8 cellular contexts compared by ENCODE assay signal in the genomic region with DNA sequence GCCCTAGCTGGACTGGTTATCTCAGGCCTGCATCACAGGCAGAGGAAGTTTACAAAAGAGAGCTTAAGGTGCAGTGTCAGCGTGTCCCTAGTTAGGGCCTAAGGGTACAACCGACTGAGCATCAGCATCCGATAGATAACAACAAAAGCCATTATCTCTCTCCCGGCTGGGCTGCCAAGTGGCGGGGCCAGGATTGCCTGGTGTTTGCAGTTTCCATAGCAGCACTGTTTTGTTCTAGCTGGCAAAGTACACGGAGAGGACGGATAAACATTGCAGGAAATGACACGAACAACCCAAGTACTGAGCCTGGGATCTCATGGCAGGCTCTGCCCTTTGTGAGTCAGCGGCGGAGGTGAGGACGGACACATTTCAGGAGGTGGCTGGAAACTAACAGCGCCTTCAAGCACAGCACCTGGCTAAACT.
DNase-seq lines count a peak whose midpoint lies in the region; ATAC-seq and TF ChIP-seq lines count a peak whose summit lies in the region.

No MANE protein-coding gene starts in this region.

- no peaks in the 10 kb centered on the region for H3K9me3 Mint-ChIP-seq in nephron

- H2AFZ ChIP-seq in fibroblast of lung (ENCODE audit: low read length), result peak overlapping the region; percentile 46

- H3K4me3 ChIP-seq in HUES48 (ENCODE audit: low read depth, low read length) (no peak overlapping the region), RWPE2 (ENCODE audit: severe bottlenecking) (no peak overlapping the region), fibroblast of lung (replicated peaks in 1 of 4; ENCODE audit: control extremely low read depth in 1 of 4, insufficient read depth in 1 of 4, low read depth in 3 of 4, low read length in 4 of 4) (no peak overlapping the region)

- peaks cover 4% of the 10 kb centered on the region for H3K27me3 Mint-ChIP-seq in nephron (ENCODE audit: low read depth)

- no peaks in the 10 kb centered on the region for H3K79me2 ChIP-seq in fibroblast of lung (ENCODE audit: control insufficient read depth, insufficient read depth, low read length)

- peak overlapping the region; percentile 59 for H3K4me2 ChIP-seq in fibroblast of lung (ENCODE audit: extremely low read depth, insufficient read depth, low read length)

- peaks cover 17% of the 10 kb centered on the region for H3K4me1 ChIP-seq in HUES48 (ENCODE audit: control insufficient read depth, insufficient read depth, low read length)
- peaks cover 13% of the 10 kb centered on the region for H3K4me1 ChIP-seq in RWPE2 (ENCODE audit: insufficient read depth, poor library complexity, severe bottlenecking)
- peaks cover 4% of the 10 kb centered on the region for H3K4me1 ChIP-seq in fibroblast of lung (ENCODE audit: control insufficient read depth, extremely low read depth, insufficient read depth, low read length)

- no peaks in the 10 kb centered on the region for H3K36me3 Mint-ChIP-seq in nephron (ENCODE audit: low read depth)

- no peaks in the 10 kb centered on the region for H3K9me3 ChIP-seq in HUES48 (ENCODE audit: control insufficient read depth, insufficient read depth, low read length)
- no peaks in the 10 kb centered on the region for H3K9me3 ChIP-seq in RWPE2 (ENCODE audit: severe bottlenecking)
- no peaks in the 10 kb centered on the region for H3K9me3 ChIP-seq in fibroblast of lung (ENCODE audit: control insufficient read depth, insufficient read depth, low read depth, low read length)

- ATAC-seq in RWPE2 (ENCODE audit: low read depth) (peak; percentile 97), HG03196 (IDR thresholded peaks at IDR 0.05; ENCODE audit: unreplicated experiment) (no peak), GM21576 (IDR thresholded peaks at IDR 0.05; ENCODE audit: unreplicated experiment) (no peak), HG03025 (IDR thresholded peaks at IDR 0.05; ENCODE audit: low FRiP score, unreplicated experiment) (no peak)

- H3K36me3 ChIP-seq in HUES48 (ENCODE audit: control insufficient read depth, insufficient read depth, low read length), result no peaks in the 10 kb centered on the region
- no peaks in the 10 kb centered on the region for H3K36me3 ChIP-seq in RWPE2 (ENCODE audit: low read depth)
- H3K36me3 ChIP-seq in fibroblast of lung (ENCODE audit: control insufficient read depth, insufficient read depth, low read length), result no peaks in the 10 kb centered on the region

- no peaks in the 10 kb centered on the region for H3K27me3 ChIP-seq in HUES48 (ENCODE audit: control insufficient read depth, insufficient read depth, low read length)
- no peaks in the 10 kb centered on the region for H3K27me3 ChIP-seq in RWPE2 (ENCODE audit: insufficient read depth, poor library complexity, severe bottlenecking)
- H3K27me3 ChIP-seq in fibroblast of lung (ENCODE audit: control insufficient read depth, insufficient read depth, low read length), result peaks cover 12% of the 10 kb centered on the region

- TF ChIP-seq CTCF in RWPE2 (IDR thresholded peaks at IDR 0.05; ENCODE audit: poor library complexity, severe bottlenecking) (no peak), fibroblast of lung (conservative IDR thresholded peaks at IDR 0.05 in 1 of 2, IDR thresholded peaks at IDR 0.05 in 1 of 2; ENCODE audit: low read depth in 1 of 2, low read length in 2 of 2) (no peak), nephron (IDR thresholded peaks at IDR 0.05; ENCODE audit: unreplicated experiment in 3 of 3) (no peak)

- H3K27ac ChIP-seq in HUES48 (ENCODE audit: low read depth, low read length), result peak overlapping the region; percentile 77
- peak overlapping the region; percentile 12 for H3K27ac ChIP-seq in RWPE2 (ENCODE audit: poor library complexity, severe bottlenecking)
- no peak overlapping the region for H3K27ac ChIP-seq in fibroblast of lung (ENCODE audit: insufficient read depth, low read length)

- H4K20me1 ChIP-seq in fibroblast of lung (ENCODE audit: control insufficient read depth, extremely low read depth, insufficient read depth, low read length), result no peaks in the 10 kb centered on the region

- DNase-seq in RWPE2 (ENCODE audit: low spot score), result peak; percentile 77
- peak; percentile 83 to 90 for DNase-seq in fibroblast of lung (ENCODE audit: low read depth in 2 of 2)
- no peak for DNase-seq in activated CD8-positive, alpha-beta memory T cell treated with anti-CD3 and anti-CD28 coated beads, Interleukin-2, amount 50 U/mL, for 4 hours

- H3K4me1 Mint-ChIP-seq in nephron, result peaks cover 26% of the 10 kb centered on the region

- no peak overlapping the region for H3K4me3 Mint-ChIP-seq in nephron

- peak overlapping the region in 2 of 3 experiments; percentile 22 to 61 for H3K27ac Mint-ChIP-seq in nephron

- H3K9ac ChIP-seq in HUES48 (ENCODE audit: low read depth, low read length), result no peak overlapping the region
- no peak overlapping the region for H3K9ac ChIP-seq in fibroblast of lung (ENCODE audit: insufficient read depth, low read length)
